Comparison of ENCODE assay signal across 8 cellular contexts in the genomic region with DNA sequence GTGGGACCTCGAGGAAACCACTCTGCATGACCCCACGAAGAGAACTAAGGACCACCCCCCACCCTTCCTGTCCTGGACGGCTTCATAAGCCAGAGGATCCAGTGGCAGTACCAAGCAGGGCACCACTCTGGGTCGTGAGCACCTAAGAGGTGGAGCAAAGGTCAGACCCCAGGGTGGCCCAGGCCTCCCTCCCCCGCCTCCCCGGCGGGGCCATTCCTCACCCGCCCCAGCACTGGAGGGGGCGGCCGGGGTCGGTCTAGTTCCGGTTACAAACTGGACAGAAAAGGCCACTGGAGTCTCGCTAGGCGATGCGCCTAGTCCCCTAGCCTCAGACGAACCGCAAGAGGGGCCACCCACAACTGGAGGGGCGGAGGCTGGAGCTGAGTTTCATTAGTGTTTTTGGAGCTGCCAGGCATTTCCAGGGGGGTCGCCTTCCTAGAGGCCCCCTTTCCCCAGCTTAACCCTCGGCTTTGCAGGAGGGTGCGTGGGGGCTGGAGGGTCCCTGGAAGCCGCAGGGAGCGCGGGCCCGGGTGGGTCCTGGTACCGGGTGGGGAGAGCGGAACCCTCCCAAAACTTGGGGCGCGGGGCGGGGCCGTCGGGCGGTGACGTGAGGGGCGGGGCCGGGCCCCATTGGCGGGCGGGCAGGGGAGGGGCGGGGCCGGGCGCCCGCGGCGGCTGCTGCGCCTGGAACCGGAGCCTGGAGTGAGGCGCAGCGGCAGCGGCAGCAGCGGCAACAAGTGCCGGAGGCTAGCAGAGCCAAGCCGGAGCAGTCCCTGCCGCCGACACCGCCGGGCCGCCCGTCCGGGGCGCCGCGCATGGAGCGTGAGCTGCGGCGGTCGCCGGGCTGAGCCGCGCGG.
DNase-seq lines count a peak whose midpoint lies in the region; ATAC-seq lines count a peak whose summit lies in the region.

A gene with protein sequence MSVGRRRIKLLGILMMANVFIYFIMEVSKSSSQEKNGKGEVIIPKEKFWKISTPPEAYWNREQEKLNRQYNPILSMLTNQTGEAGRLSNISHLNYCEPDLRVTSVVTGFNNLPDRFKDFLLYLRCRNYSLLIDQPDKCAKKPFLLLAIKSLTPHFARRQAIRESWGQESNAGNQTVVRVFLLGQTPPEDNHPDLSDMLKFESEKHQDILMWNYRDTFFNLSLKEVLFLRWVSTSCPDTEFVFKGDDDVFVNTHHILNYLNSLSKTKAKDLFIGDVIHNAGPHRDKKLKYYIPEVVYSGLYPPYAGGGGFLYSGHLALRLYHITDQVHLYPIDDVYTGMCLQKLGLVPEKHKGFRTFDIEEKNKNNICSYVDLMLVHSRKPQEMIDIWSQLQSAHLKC (plus strand): TSS at position 695 of the 857 bp plus-strand sequence. CDS start 26,106 bp downstream, outside the sequence.

- peak; percentile 52 for ATAC-seq in HG02678 (IDR thresholded peaks at IDR 0.05; ENCODE audit: unreplicated experiment)
- ATAC-seq in activated CD4-positive, CD25-positive, alpha-beta regulatory T cell treated with anti-CD3 and anti-CD28 coated beads, Interleukin-2, amount 50 U/mL, for 24 hours = peak; percentile 72 to 75

- peak; percentile 51 for DNase-seq in NCI-H1092 treated with DMSO at 0.1 percent for 48 hours (lab: John Stamatoyannopoulos, UW)
- no peak for DNase-seq in NCI-H1092 (lab: John Stamatoyannopoulos, UW)
- peak; percentile 4 for DNase-seq in NCI-H2107 treated with DMSO at 0.1 percent for 48 hours (lab: John Stamatoyannopoulos, UW; ENCODE audit: unreplicated experiment)
- DNase-seq in central memory CD4-positive, alpha-beta T cell = peak; percentile 71
- DNase-seq in iris pigment epithelial cell (ENCODE audit: low read depth) = peak; percentile 68
- DNase-seq in stimulated activated CD4-positive, alpha-beta T cell treated with anti-CD3 and anti-CD28 coated beads, Interleukin-12 subunit alpha, Interleukin-12 subunit beta, amount 100 ng/mL, for 4 hours = peak; percentile 88
